Comparison of ENCODE assay signal across 10 cellular contexts in the genomic region with DNA sequence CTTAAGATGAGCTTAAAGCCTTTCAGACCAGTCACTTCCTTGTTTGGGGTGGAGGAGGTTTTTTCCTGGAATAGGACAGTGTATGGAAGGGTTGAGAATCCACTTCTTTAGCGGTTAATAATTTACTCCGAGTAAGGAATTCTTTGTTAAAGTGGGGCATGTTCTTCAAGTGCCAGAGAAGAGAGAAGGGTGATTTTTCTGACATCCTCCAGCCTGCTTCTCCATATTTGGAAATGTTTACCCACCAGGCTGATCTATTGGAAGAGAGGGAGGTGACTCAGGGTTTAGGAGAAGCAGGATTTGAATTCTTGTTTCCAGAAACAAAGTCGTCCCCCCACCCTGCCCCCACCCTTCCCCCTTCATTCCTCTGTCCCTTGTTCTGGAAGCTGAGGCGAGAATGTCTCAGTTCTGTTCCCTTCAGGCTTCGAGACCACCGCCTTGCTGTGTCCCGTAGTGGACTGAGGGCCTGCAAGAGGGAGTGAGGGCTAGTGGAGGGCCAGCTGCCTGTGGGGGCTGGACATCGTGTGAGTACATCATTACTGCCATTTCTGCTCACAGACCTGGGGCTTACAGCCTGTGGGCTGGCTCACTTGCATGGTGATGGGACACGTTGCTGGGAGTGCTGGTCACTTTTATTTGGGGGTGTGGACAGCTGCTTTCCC. TPM values are rescaled to one million over a fixed set of nuclear protein-coding genes. Genes with fewer than 3 reads are reported as not detected.
DNase-seq lines count a peak whose midpoint lies in the region; ATAC-seq, FAIRE-seq and TF ChIP-seq lines count a peak whose summit lies in the region.
"Had no signal": no experiment of that assay in that cellular context is flagged by ENCODE, and none has a peak within 500 bp of the region (broad histone marks: within the 10 kb centered on the region; RNA-seq: fewer than 3 reads in every experiment).

No MANE protein-coding gene starts in this region.

- no peaks in the 10 kb centered on the region for H3K36me3 ChIP-seq in kidney (ENCODE audit: control insufficient read depth in 1 of 2, insufficient read depth in 2 of 2, low read length in 2 of 2)
- no peaks in the 10 kb centered on the region for H3K36me3 ChIP-seq in skeletal muscle tissue (ENCODE audit: control insufficient read depth in 3 of 3, insufficient read depth in 3 of 3, low read length in 3 of 3)
- H3K36me3 ChIP-seq in thyroid gland, result peaks cover 0 to 3% of the 10 kb centered on the region in 2 donors

- H3K9ac ChIP-seq in kidney (ENCODE audit: low read length in 2 of 2) (no peak overlapping the region), skeletal muscle tissue (ENCODE audit: low read depth in 1 of 3, low read length in 3 of 3) (peak overlapping the region in 1 of 3 donors; percentile 45)
- H3K9ac ChIP-seq: parathyroid adenoma had no signal

- H3K27me3 ChIP-seq in skeletal muscle tissue (ENCODE audit: control insufficient read depth in 3 of 3, insufficient read depth in 3 of 3, low read length in 3 of 3), result no peaks in the 10 kb centered on the region
- H3K27me3 ChIP-seq in thyroid gland, result no peaks in the 10 kb centered on the region

- peak; percentile 15 for FAIRE-seq in kidney (lab: Jason Lieb, UNC)

- intact Hi-C loops in kidney (cut with DNase I) (no loop called here), thyroid gland (cut with DNase I) (no loop called here)

- H3K9me3 ChIP-seq in kidney (ENCODE audit: control insufficient read depth in 1 of 2, low read length in 2 of 2) (no peaks in the 10 kb centered on the region), skeletal muscle tissue (ENCODE audit: control insufficient read depth in 3 of 3, low read length in 3 of 3) (no peaks in the 10 kb centered on the region), thyroid gland (no peaks in the 10 kb centered on the region)

- no peak for ATAC-seq in HG02763 (IDR thresholded peaks at IDR 0.05; ENCODE audit: unreplicated experiment)
- ATAC-seq in GM21526 (IDR thresholded peaks at IDR 0.05; ENCODE audit: low FRiP score, unreplicated experiment), result no peak

- TF ChIP-seq CTCF in kidney (IDR thresholded peaks at IDR 0.05; ENCODE audit: borderline replicate concordance, extremely low read depth, insufficient read depth) (no peak), thyroid gland (IDR thresholded peaks at IDR 0.05) (no peak)

- H3K4me3 ChIP-seq in kidney (ENCODE audit: low read length in 2 of 2) (no peak overlapping the region), skeletal muscle tissue (ENCODE audit: low read length in 3 of 3) (no peak overlapping the region), thyroid gland (replicated peaks in 1 of 3) (no peak overlapping the region)

- 77 to 82% (median 81%) methylated on average over 9 of the region's 9 CpGs for WGBS in adipose tissue, 3 donors
- 79 to 81% methylated on average over 9 of the region's 9 CpGs for WGBS in thyroid gland, 2 donors

- TF ChIP-seq POLR2A in thyroid gland (IDR thresholded peaks at IDR 0.05), result no peak

- H3K27ac ChIP-seq in adipose tissue (ENCODE audit: low read depth, low read length), result peak overlapping the region; percentile 13
- H3K27ac ChIP-seq in kidney (ENCODE audit: low read depth in 2 of 2, low read length in 2 of 2), result peak overlapping the region; percentile 88 to 91
- H3K27ac ChIP-seq in skeletal muscle tissue (ENCODE audit: low read depth, low read length), result peak overlapping the region; percentile 51
- H3K27ac ChIP-seq in thyroid gland, result peak overlapping the region in 1 of 3 donors; percentile 29
- H3K27ac ChIP-seq: parathyroid adenoma had no signal

- H3K4me1 ChIP-seq in kidney (ENCODE audit: control insufficient read depth in 1 of 2, insufficient read depth in 1 of 2, low read depth in 1 of 2, low read length in 2 of 2), result peaks cover 4 to 8% of the 10 kb centered on the region in 2 donors
- H3K4me1 ChIP-seq in skeletal muscle tissue (ENCODE audit: control insufficient read depth in 3 of 3, insufficient read depth in 3 of 3, low read length in 3 of 3), result peaks cover 6 to 23% (median 18%) of the 10 kb centered on the region in 3 donors
- no peaks in the 10 kb centered on the region for H3K4me1 ChIP-seq in thyroid gland

- peak; percentile 59 for DNase-seq in ELF-1 (ENCODE audit: low read depth, low spot score)
- peak; percentile 66 for DNase-seq in kidney
- no peak for DNase-seq in thyroid gland
- DNase-seq in activated T-cell treated with anti-CD3 and anti-CD28 coated beads for 4 hours, result no peak
- DNase-seq: Kasumi-1 had no signal

RNA-seq across cellular contexts. Expression of gene LPP, which starts 58.5 kb away (rescaled TPM):
- polyA plus RNA-seq in adipose tissue (10 to 100 TPM in 2 of 3 donors, 1 to 10 TPM in 1; 3.6 to 25.6 (median 11.3) TPM), kidney (ENCODE audit: insufficient read depth, low read depth, low replicate concordance) (6.7 TPM)
- total RNA-seq in kidney (233 TPM), skeletal muscle tissue (28.2 TPM), thyroid gland (100 to 1,000 TPM in 1 of 4 donors, 10 to 100 TPM in 3; 79.0 to 141 (median 82.8) TPM)

Comparison
In these comparisons a context has a peak if more than half of its experiments do, and no peak if none do; other contexts are left out.
1. DNase-seq: peak in ELF-1 (single experiment) and kidney (single experiment); none in thyroid gland (0 of 2) and activated T-cell treated with anti-CD3 and anti-CD28 coated beads for 4 hours (single experiment).